Comparison of ENCODE assay signal across 14 cellular contexts in the genomic region with DNA sequence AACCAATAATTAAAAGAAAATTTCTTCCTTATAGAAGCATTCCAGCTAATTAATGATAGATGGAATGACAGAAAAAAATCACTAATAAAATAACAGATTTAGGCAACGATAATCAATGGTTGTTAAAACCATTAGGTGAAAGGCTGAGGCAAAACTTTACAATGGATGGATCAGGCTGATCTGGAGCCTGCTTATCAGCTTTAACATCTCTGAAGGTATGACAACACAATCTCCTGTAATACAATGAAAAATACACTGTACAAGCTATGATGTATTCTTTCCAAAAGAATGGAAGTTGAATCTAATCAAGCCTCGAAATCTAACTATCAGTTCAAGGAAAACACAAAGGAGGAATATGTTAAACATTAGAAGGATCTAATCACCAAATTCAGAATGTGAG. TPM values are rescaled to one million over a fixed set of nuclear protein-coding genes. Genes with fewer than 3 reads are reported as not detected.
DNase-seq lines count a peak whose midpoint lies in the region; ATAC-seq, FAIRE-seq and TF ChIP-seq lines count a peak whose summit lies in the region.
"Had no signal": no experiment of that assay in that cellular context is flagged by ENCODE, and none has a peak within 500 bp of the region (broad histone marks: within the 10 kb centered on the region; RNA-seq: fewer than 3 reads in every experiment).

No MANE protein-coding gene starts in this region.

- peaks cover 9% of the 10 kb centered on the region for H3K4me1 Mint-ChIP-seq in activated naive CD8-positive, alpha-beta T cell (ENCODE audit: low read depth)
- H3K4me1 Mint-ChIP-seq in activated naive CD8-positive, alpha-beta T cell treated with anti-CD3 and anti-CD28 coated beads for 36 hours = peaks cover 17% of the 10 kb centered on the region
- H3K4me1 Mint-ChIP-seq: CD14-positive monocyte had no signal

- no peak overlapping the region for H3K4me3 Mint-ChIP-seq in activated naive CD8-positive, alpha-beta T cell
- no peak overlapping the region for H3K4me3 Mint-ChIP-seq in activated naive CD8-positive, alpha-beta T cell treated with anti-CD3 and anti-CD28 coated beads for 36 hours
- H3K4me3 Mint-ChIP-seq: CD14-positive monocyte, IgD-negative memory B cell had no signal

- no peak overlapping the region for H3K9ac ChIP-seq in GM23248

- H3K27me3 ChIP-seq in GM23248 (replicated peaks; ENCODE audit: insufficient read depth) (no peaks in the 10 kb centered on the region), tibial nerve (no peaks in the 10 kb centered on the region)
- H3K27me3 ChIP-seq: BE2C had no signal

- no peaks in the 10 kb centered on the region for H3F3A ChIP-seq in GM23248 (ENCODE audit: insufficient read depth)

- H3K79me2 ChIP-seq in GM23248 (ENCODE audit: insufficient read depth) = no peaks in the 10 kb centered on the region

- H3K4me2 ChIP-seq in GM23248 (ENCODE audit: unreplicated experiment) = no peak overlapping the region

- in situ Hi-C loops in GM23248 (cut with MboI) = no loop called here

- TF ChIP-seq CTCF in fibroblast of the aortic adventitia (IDR thresholded peaks at IDR 0.05; ENCODE audit: insufficient read depth, low read length) = no peak
- TF ChIP-seq CTCF in tibial nerve (IDR thresholded peaks at IDR 0.05) = no peak

- FAIRE-seq in H54 (lab: Jason Lieb, UNC) = peak; percentile 38
- FAIRE-seq: A204.1 had no signal

- H3K36me3 ChIP-seq in GM23248 (ENCODE audit: low read depth) (no peaks in the 10 kb centered on the region), tibial nerve (peaks cover 0 to 7% (median 0%) of the 10 kb centered on the region in 3 donors)
- H3K36me3 ChIP-seq: BE2C had no signal

- H3K36me3 Mint-ChIP-seq in activated naive CD8-positive, alpha-beta T cell = no peaks in the 10 kb centered on the region
- H3K36me3 Mint-ChIP-seq in activated naive CD8-positive, alpha-beta T cell treated with anti-CD3 and anti-CD28 coated beads for 36 hours = no peaks in the 10 kb centered on the region

- H3K4me1 ChIP-seq in GM23248 (ENCODE audit: insufficient read depth) (no peaks in the 10 kb centered on the region), tibial nerve (no peaks in the 10 kb centered on the region)
- H3K4me1 ChIP-seq: BE2C had no signal

- H3K4me3 ChIP-seq in fibroblast of the aortic adventitia (ENCODE audit: low read depth, low read length) (no peak overlapping the region), GM23248 (no peak overlapping the region), tibial nerve (no peak overlapping the region)

- H3K9me3 ChIP-seq in GM23248 (ENCODE audit: low read depth) = no peaks in the 10 kb centered on the region
- no peaks in the 10 kb centered on the region for H3K9me3 ChIP-seq in tibial nerve
- H3K9me3 ChIP-seq: BE2C had no signal

- TF ChIP-seq POLR2A in H54 (IDR thresholded peaks at IDR 0.05; ENCODE audit: low read depth, low read length) (no peak), tibial nerve (IDR thresholded peaks at IDR 0.05) (no peak)

- DNase-seq in activated naive CD8-positive, alpha-beta T cell treated with anti-CD3 and anti-CD28 coated beads for 36 hours = no peak
- DNase-seq in H54 (ENCODE audit: insufficient read length, low spot score) (no peak), fibroblast of the aortic adventitia (ENCODE audit: low read depth) (peak; percentile 17), GM23248 (no peak), tibial nerve (ENCODE audit: low spot score in 2 of 2) (no peak)
- DNase-seq: BE2C, DMS53, GF-D8 had no signal

- no peak overlapping the region for H2AFZ ChIP-seq in GM23248

- TF ChIP-seq EP300 in tibial nerve (IDR thresholded peaks at IDR 0.05) = no peak

- ATAC-seq in HG02759 (IDR thresholded peaks at IDR 0.05; ENCODE audit: unreplicated experiment) = no peak
- ATAC-seq: HCT116 had no signal

- H4K20me1 ChIP-seq in GM23248 (ENCODE audit: insufficient read depth) = no peaks in the 10 kb centered on the region

- no peaks in the 10 kb centered on the region for H3K27me3 Mint-ChIP-seq in activated naive CD8-positive, alpha-beta T cell
- no peaks in the 10 kb centered on the region for H3K27me3 Mint-ChIP-seq in activated naive CD8-positive, alpha-beta T cell treated with anti-CD3 and anti-CD28 coated beads for 36 hours
- H3K27me3 Mint-ChIP-seq: IgD-negative memory B cell had no signal

- H3K9me3 Mint-ChIP-seq in activated naive CD8-positive, alpha-beta T cell (ENCODE audit: low read depth) = no peaks in the 10 kb centered on the region
- no peaks in the 10 kb centered on the region for H3K9me3 Mint-ChIP-seq in activated naive CD8-positive, alpha-beta T cell treated with anti-CD3 and anti-CD28 coated beads for 36 hours
- H3K9me3 Mint-ChIP-seq: CD14-positive monocyte, IgD-negative memory B cell had no signal

- H3K27ac Mint-ChIP-seq in activated naive CD8-positive, alpha-beta T cell = peak overlapping the region; percentile 82
- H3K27ac Mint-ChIP-seq in activated naive CD8-positive, alpha-beta T cell treated with anti-CD3 and anti-CD28 coated beads for 36 hours = no peak overlapping the region
- H3K27ac Mint-ChIP-seq: CD14-positive monocyte had no signal

- H3K27ac ChIP-seq in GM23248 (no peak overlapping the region), tibial nerve (no peak overlapping the region)

- WGBS in GM23248 (ENCODE audit: low coverage in 1 of 2, low lambda C conversion rate in 2 of 2, missing lambda C conversion rate in 2 of 2), 2 experiments = 87 to 90% methylated on average over 2 of the region's 2 CpGs
- 85% methylated on average over 2 of the region's 2 CpGs for WGBS in tibial nerve, 2 donors

- no peaks in the 10 kb centered on the region for H3K9me2 ChIP-seq in GM23248 (ENCODE audit: insufficient read depth)

RNA-seq across cellular contexts. Expression of gene EMC4, which starts 39.3 kb away (rescaled TPM):
- total RNA-seq in activated naive CD8-positive, alpha-beta T cell treated with anti-CD3 and anti-CD28 coated beads for 36 hours = 100 to 1,000 TPM in 1 of 2 experiments, 10 to 100 TPM in 1; 96.7 to 101 TPM
- total RNA-seq in fibroblast of the aortic adventitia (ENCODE audit: low replicate concordance) (121 and 129 TPM in 2 replicates), tibial nerve (100 to 1,000 TPM; 146 to 190 (median 156) TPM)
- 131 and 154 TPM in 2 replicates for total RNA-seq in GM23248 (2014; rRNA removed; shearing (Covaris generic))
- polyA plus RNA-seq in GM23248 (2016; fragmentation: Nextera tagmentation; extraction: Ambion mirVana) = 210 and 215 TPM in 2 replicates

RNA-seq across cellular contexts. Expression of gene KATNBL1, which starts 54.2 kb away (rescaled TPM):
- 10 to 100 TPM; 36.2 to 37.0 TPM for total RNA-seq in activated naive CD8-positive, alpha-beta T cell treated with anti-CD3 and anti-CD28 coated beads for 36 hours
- total RNA-seq in fibroblast of the aortic adventitia (ENCODE audit: low replicate concordance) = 31.7 and 57.3 TPM in 2 replicates
- total RNA-seq in GM23248 (2014; rRNA removed; shearing (Covaris generic)) = 39.3 and 50.8 TPM in 2 replicates
- 51.9 and 57.1 TPM in 2 replicates for polyA plus RNA-seq in GM23248 (2016; fragmentation: Nextera tagmentation; extraction: Ambion mirVana)
- 100 to 1,000 TPM in 1 of 4 donors, 10 to 100 TPM in 3; 81.4 to 104 (median 87.8) TPM for total RNA-seq in tibial nerve
